9 cellular contexts compared by ENCODE assay signal in genomic region chr14:35123388-35123703, GRCh38. TPM values are rescaled to one million over a fixed set of nuclear protein-coding genes. Genes with fewer than 3 reads are reported as not detected.
DNase-seq lines count a peak whose midpoint lies in the region; ATAC-seq and TF ChIP-seq lines count a peak whose summit lies in the region.
"Had no signal": no experiment of that assay in that cellular context is flagged by ENCODE, and none has a peak within 500 bp of the region (broad histone marks: within the 10 kb centered on the region; RNA-seq: fewer than 3 reads in every experiment).

No MANE protein-coding gene starts in this region.

- intact Hi-C loops in gastrocnemius medialis (cut with DNase I; ENCODE audit: low total_unique reads), result loop anchor here (2.0 to 10.0 kb wide), 5 partner anchors 77 to 701 kb away; partner anchors contain the start of genes BRMS1L, CFL2 and FAM177A1

- H3K27ac ChIP-seq in GM23248 (peak overlapping the region; percentile 93), SK-N-MC (peak overlapping the region; percentile 98), gastrocnemius medialis (peak overlapping the region; percentile 94 to 98 (median 97))

- H3K79me2 ChIP-seq in GM23248 (ENCODE audit: insufficient read depth), result peaks cover 65% of the 10 kb centered on the region

- H3K4me2 ChIP-seq in GM23248 (ENCODE audit: unreplicated experiment), result peak overlapping the region; percentile 97

- peak overlapping the region; percentile 97 for H2AFZ ChIP-seq in GM23248

- in situ Hi-C loops in GM23248 (cut with MboI) (no loop called here), gastrocnemius medialis (cut with MboI; ENCODE audit: low sequenced_read_pairs in 4 of 4) (loop anchor here in 3 of 4 donors (5.0 to 10.0 kb wide), 4 partner anchors 139 to 291 kb away; partner anchors contain the start of gene SRP54 (in 1 of the 3))

- DNase-seq in GM23248, result peak; percentile 18
- no peak for DNase-seq in SK-N-MC (ENCODE audit: low read depth, low spot score)
- no peak for DNase-seq in fibroblast of pulmonary artery (ENCODE audit: low read depth)
- no peak for DNase-seq in gastrocnemius medialis
- no peak for DNase-seq in NCI-H2227 (lab: John Stamatoyannopoulos, UW; ENCODE audit: unreplicated experiment)
- DNase-seq in islet precursor cell, result no peak
- no peak for DNase-seq in putamen (ENCODE audit: low spot score)
- DNase-seq: activated CD4-positive, alpha-beta T cell treated with anti-CD3 and anti-CD28 coated beads for 4 hours had no signal

- no peaks in the 10 kb centered on the region for H4K20me1 ChIP-seq in GM23248 (ENCODE audit: insufficient read depth)

- peaks cover 13% of the 10 kb centered on the region; the same call in 1 of the 2 replicates for H3F3A ChIP-seq in GM23248 (ENCODE audit: insufficient read depth)

- H3K27me3 ChIP-seq in GM23248 (replicated peaks; ENCODE audit: insufficient read depth), result no peaks in the 10 kb centered on the region
- H3K27me3 ChIP-seq in gastrocnemius medialis, result no peaks in the 10 kb centered on the region

- 30 to 40% methylated on average over 3 of the region's 3 CpGs for WGBS in GM23248 (ENCODE audit: low coverage in 1 of 2, low lambda C conversion rate in 2 of 2, missing lambda C conversion rate in 2 of 2), 2 experiments

- H3K4me3 ChIP-seq in GM23248 (peak overlapping the region; percentile 80), SK-N-MC (peak overlapping the region; percentile 93), fibroblast of pulmonary artery (replicated peaks; ENCODE audit: low read depth, low read length) (peak overlapping the region; percentile 96), gastrocnemius medialis (peak overlapping the region; percentile 77 to 95 (median 87))

- H3K9ac ChIP-seq in GM23248, result peak overlapping the region; percentile 92
- H3K9ac ChIP-seq in SK-N-MC (ENCODE audit: insufficient read length), result peak overlapping the region; percentile 97

- no peaks in the 10 kb centered on the region for H3K9me2 ChIP-seq in GM23248 (ENCODE audit: insufficient read depth)

- ATAC-seq in gastrocnemius medialis (no peak), HG02870 (IDR thresholded peaks at IDR 0.05; ENCODE audit: unreplicated experiment) (no peak)

- TF ChIP-seq CTCF in fibroblast of pulmonary artery (IDR thresholded peaks at IDR 0.05; ENCODE audit: low read length, missing control alignments), result no peak
- no peak for TF ChIP-seq CTCF in gastrocnemius medialis (IDR thresholded peaks at IDR 0.05 in 4 of 5, conservative IDR thresholded peaks at IDR 0.05 in 1 of 5)

- no peak for TF ChIP-seq POLR2A in gastrocnemius medialis (IDR thresholded peaks at IDR 0.05)

- H3K4me1 ChIP-seq in GM23248 (ENCODE audit: insufficient read depth) (peaks cover 12% of the 10 kb centered on the region; the same call in 1 of the 2 replicates), gastrocnemius medialis (peaks cover 18 to 19% of the 10 kb centered on the region in 2 donors)

- H3K9me3 ChIP-seq in GM23248 (ENCODE audit: low read depth) (no peaks in the 10 kb centered on the region), SK-N-MC (ENCODE audit: low read depth, low read length) (no peaks in the 10 kb centered on the region), gastrocnemius medialis (no peaks in the 10 kb centered on the region)

- H3K36me3 ChIP-seq in GM23248 (ENCODE audit: low read depth), result 0 out of 2 replicates have a peak, but pooled peaks cover 7% of the 10 kb centered on the region
- H3K36me3 ChIP-seq in SK-N-MC (ENCODE audit: insufficient read depth, low read length), result peaks cover 12% of the 10 kb centered on the region
- peaks cover 0 to 11% of the 10 kb centered on the region in 2 donors for H3K36me3 ChIP-seq in gastrocnemius medialis

RNA-seq across cellular contexts. Expression of gene PRORP, which starts 1.0 kb away (rescaled TPM):
- 18.2 and 32.7 TPM in 2 replicates for total RNA-seq in GM23248 (2014; rRNA removed; shearing (Covaris generic))
- polyA plus RNA-seq in GM23248 (2016; fragmentation: Nextera tagmentation; extraction: Ambion mirVana), result 23.2 and 24.9 TPM in 2 replicates
- 10 to 100 TPM; 14.8 to 21.8 (median 20.0) TPM for total RNA-seq in gastrocnemius medialis

RNA-seq across cellular contexts. Expression of gene PPP2R3C, which starts 1.6 kb away (rescaled TPM):
- total RNA-seq in GM23248 (2014; rRNA removed; shearing (Covaris generic)), result 18.5 and 25.7 TPM in 2 replicates
- 41.2 and 41.7 TPM in 2 replicates for polyA plus RNA-seq in GM23248 (2016; fragmentation: Nextera tagmentation; extraction: Ambion mirVana)
- total RNA-seq in gastrocnemius medialis, result 10 to 100 TPM; 27.9 to 59.4 (median 33.2) TPM
